Comparison of ENCODE assay signal across 8 cellular contexts in genomic region chr1:153978274-153978909, GRCh38. TPM values are rescaled to one million over a fixed set of nuclear protein-coding genes. Genes with fewer than 3 reads are reported as not detected.
DNase-seq lines count a peak whose midpoint lies in the region; ATAC-seq, FAIRE-seq and TF ChIP-seq lines count a peak whose summit lies in the region.

No MANE protein-coding gene starts in this region.

- H3K9ac ChIP-seq in trophoblast cell (ENCODE audit: low read length), result no peak overlapping the region

- H4K91ac ChIP-seq in trophoblast cell (ENCODE audit: low read depth, low read length), result no peak overlapping the region

- in situ Hi-C loops in Panc1 (cut with HindIII; ENCODE audit: low pct_unique_long_range_greater_than_20kb, low sequenced_read_pairs), result no loop called here

- H4K8ac ChIP-seq in trophoblast cell (ENCODE audit: low read depth, low read length), result no peak overlapping the region

- H2AFZ ChIP-seq in trophoblast cell (ENCODE audit: insufficient read depth, low read length, poor library complexity), result no peak overlapping the region

- ATAC-seq in Panc1, result no peak
- no peak for ATAC-seq in GM19035 (IDR thresholded peaks at IDR 0.05; ENCODE audit: unreplicated experiment)

- POLR2A ChIA-PET in Panc1 (lab: Charles Lee), result interaction anchor here (0.5 to 1.0 kb wide), 3 partner anchors 12 to 176 kb away, joined by 3 to 5 read pairs (median 3); partner anchors contain the start of gene RPS27

- BruUV-seq in Panc1 (replicated peaks; lab: Mats Ljungman, UMichigan), result no TSS peak

- H3K27me3 ChIP-seq in GM06990 (replicated peaks; ENCODE audit: control insufficient read depth, insufficient read depth, low read length) (no peaks in the 10 kb centered on the region), Panc1 (ENCODE audit: control insufficient read depth, insufficient read depth, low read length) (no peaks in the 10 kb centered on the region), trophoblast cell (ENCODE audit: insufficient read depth, low read length) (no peaks in the 10 kb centered on the region)

- no peak overlapping the region for H2AK5ac ChIP-seq in trophoblast cell (ENCODE audit: low read length)

- H3K27ac ChIP-seq in Panc1 (ENCODE audit: low read length), result peak overlapping the region; percentile 92
- peak overlapping the region; percentile 58 for H3K27ac ChIP-seq in epithelial cell of prostate
- no peak overlapping the region for H3K27ac ChIP-seq in trophoblast cell (ENCODE audit: low read depth, low read length)

- no peak for TF ChIP-seq POLR2A in GM12892 (IDR thresholded peaks at IDR 0.05; ENCODE audit: low read depth, low read length)

- peaks cover 9% of the 10 kb centered on the region for H3K79me1 ChIP-seq in trophoblast cell (ENCODE audit: low read length)

- H3K18ac ChIP-seq in trophoblast cell (ENCODE audit: low read length), result no peak overlapping the region

- FAIRE-seq in GM12892 (lab: Jason Lieb, UNC), result no peak

- H2BK5ac ChIP-seq in trophoblast cell (ENCODE audit: low read depth, low read length, poor library complexity), result no peak overlapping the region

- H3K4me3 ChIP-seq in GM06990 (replicated peaks; ENCODE audit: low read depth, low read length) (peak overlapping the region; percentile 97), Panc1 (ENCODE audit: low read depth in 2 of 2, low read length in 2 of 2) (peak overlapping the region; percentile 95 to 97), trophoblast cell (ENCODE audit: low read depth, low read length) (no peak overlapping the region)

- H2BK12ac ChIP-seq in trophoblast cell (ENCODE audit: low read length), result no peak overlapping the region

- no peak overlapping the region for H3K23ac ChIP-seq in trophoblast cell (ENCODE audit: low read length)

- H3K4me1 ChIP-seq in Panc1 (ENCODE audit: control insufficient read depth, insufficient read depth, low read length), result peaks cover 10% of the 10 kb centered on the region
- no peaks in the 10 kb centered on the region for H3K4me1 ChIP-seq in trophoblast cell (ENCODE audit: control insufficient read depth in 1 of 2, insufficient read depth in 2 of 2, low read length in 2 of 2)

- TF ChIP-seq CTCF in GM06990 (IDR thresholded peaks at IDR 0.05; ENCODE audit: insufficient read depth, low read length, poor library complexity, severe bottlenecking), result no peak
- TF ChIP-seq CTCF in Panc1 (IDR thresholded peaks at IDR 0.05), result no peak

- H3K4ac ChIP-seq in trophoblast cell (ENCODE audit: low read depth, low read length), result no peak overlapping the region

- no CpG with 5 or more reads among the region's 9 CpGs for WGBS in trophoblast cell (ENCODE audit: extremely low coverage, insufficient coverage, insufficient read length)

- H2BK120ac ChIP-seq in trophoblast cell (ENCODE audit: insufficient read depth, low read length, poor library complexity), result no peak overlapping the region

- H4K12ac ChIP-seq in trophoblast cell (ENCODE audit: low read depth, low read length), result no peak overlapping the region

- peak overlapping the region; percentile 70 for H3K4me2 ChIP-seq in trophoblast cell (ENCODE audit: low read length)

- DNase-seq in GM06990 (ENCODE audit: extremely low read depth, insufficient read length) (no peak), Panc1 (ENCODE audit: low read depth, low spot score) (no peak), epithelial cell of prostate (ENCODE audit: low read depth, low spot score) (no peak), trophoblast cell (no peak), GM12892 (ENCODE audit: insufficient read length) (no peak), NOMO-1 treated with DMSO at 0.1 percent for 48 hours (lab: John Stamatoyannopoulos, UW; ENCODE audit: unreplicated experiment) (no peak)
- no peak for DNase-seq in effector CD4-positive, alpha-beta T cell

- H3K36me3 ChIP-seq in GM06990 (ENCODE audit: control insufficient read depth, insufficient read depth, low read length) (peaks cover 18% of the 10 kb centered on the region), Panc1 (ENCODE audit: control insufficient read depth, insufficient read depth, low read length) (no peaks in the 10 kb centered on the region; the same call in 1 of the 2 replicates), trophoblast cell (ENCODE audit: control insufficient read depth in 1 of 2, insufficient read depth in 2 of 2, low read length in 2 of 2) (peaks cover 21 to 37% of the 10 kb centered on the region in 2 experiments)

- H3K79me2 ChIP-seq in trophoblast cell (ENCODE audit: control insufficient read depth, insufficient read depth, low read length, poor library complexity), result peaks cover 10% of the 10 kb centered on the region

- H3K14ac ChIP-seq in trophoblast cell (ENCODE audit: low read length), result no peak overlapping the region

- intact Hi-C loops in Panc1 (cut with micrococcal nuclease; ENCODE audit: unreplicated experiment), result no loop called here

- H3K9me3 ChIP-seq in Panc1 (ENCODE audit: control insufficient read depth, insufficient read depth, low read depth, low read length), result no peaks in the 10 kb centered on the region
- H3K9me3 ChIP-seq in trophoblast cell (ENCODE audit: insufficient read depth, low read depth, low read length), result peaks cover 2% of the 10 kb centered on the region

- CTCF ChIA-PET in Panc1 (lab: Charles Lee), result interaction anchor here (1.6 kb wide), 1 partner anchor 9 kb away, joined by 5 read pairs; no protein-coding TSS in a partner anchor

RNA-seq across cellular contexts. Expression of gene JTB, which starts 0.9 kb away (rescaled TPM):
- 134 TPM for total RNA-seq in Panc1 (2021; ENCODE audit: unreplicated experiment)
- polyA plus RNA-seq in Panc1 (2012; ENCODE audit: insufficient read length), result 132 TPM
- polyA plus RNA-seq in trophoblast cell (2013), result 88.7 and 92.8 TPM in 2 replicates
- 114 TPM for polyA plus RNA-seq in GM12892 (2012; ENCODE audit: missing spikeins)

RNA-seq across cellular contexts. Expression of gene RAB13, which starts 7.7 kb away (rescaled TPM):
- total RNA-seq in Panc1 (2021; ENCODE audit: unreplicated experiment), result 70.6 TPM
- polyA plus RNA-seq in Panc1 (2012; ENCODE audit: insufficient read length), result 102 TPM
- polyA plus RNA-seq in trophoblast cell (2013), result 141 and 148 TPM in 2 replicates
- 32.4 TPM for polyA plus RNA-seq in GM12892 (2012; ENCODE audit: missing spikeins)

RNA-seq across cellular contexts. Expression of gene CREB3L4, which starts 10.7 kb away (rescaled TPM):
- total RNA-seq in Panc1 (2021; ENCODE audit: unreplicated experiment), result 12.3 TPM
- polyA plus RNA-seq in Panc1 (2012; ENCODE audit: insufficient read length), result 14.8 TPM
- 7.7 and 8.0 TPM in 2 replicates for polyA plus RNA-seq in trophoblast cell (2013)
- polyA plus RNA-seq in GM12892 (2012; ENCODE audit: missing spikeins), result 15.3 TPM

RNA-seq across cellular contexts. Expression of gene RPS27, which starts 12.2 kb away (rescaled TPM):
- 1,095 TPM for total RNA-seq in Panc1 (2021; ENCODE audit: unreplicated experiment)
- polyA plus RNA-seq in Panc1 (2012; ENCODE audit: insufficient read length), result 1,178 TPM
- polyA plus RNA-seq in trophoblast cell (2013), result 10,907 and 11,059 TPM in 2 replicates
- polyA plus RNA-seq in GM12892 (2012; ENCODE audit: missing spikeins), result 15,267 TPM

RNA-seq across cellular contexts. Expression of gene SLC39A1, which starts 15.1 kb away (rescaled TPM):
- 158 TPM for total RNA-seq in Panc1 (2021; ENCODE audit: unreplicated experiment)
- 185 TPM for polyA plus RNA-seq in Panc1 (2012; ENCODE audit: insufficient read length)
- 118 and 119 TPM in 2 replicates for polyA plus RNA-seq in trophoblast cell (2013)
- 53.2 TPM for polyA plus RNA-seq in GM12892 (2012; ENCODE audit: missing spikeins)
